8 cellular contexts compared by ENCODE assay signal in genomic region chr12:46473634-46474201, GRCh38.
DNase-seq lines count a peak whose midpoint lies in the region; ATAC-seq, FAIRE-seq and TF ChIP-seq lines count a peak whose summit lies in the region.

No MANE protein-coding gene starts in this region.

- 0% methylated on average over 3 of the region's 8 CpGs for WGBS in mesenchymal stem cell
- WGBS in aorta, 2 donors = 1% methylated on average over 8 of the region's 8 CpGs

- H3K9me3 ChIP-seq in Caco-2 (no peaks in the 10 kb centered on the region), mesenchymal stem cell (ENCODE audit: control insufficient read depth, low read length) (no peaks in the 10 kb centered on the region), aorta (ENCODE audit: control insufficient read depth, low read length) (no peaks in the 10 kb centered on the region)

- no peak overlapping the region for H2BK12ac ChIP-seq in mesenchymal stem cell (ENCODE audit: low read length in 2 of 2)

- no peaks in the 10 kb centered on the region for H3K36me3 Mint-ChIP-seq in Caco-2 (ENCODE audit: insufficient read depth, unreplicated experiment)
- H3K36me3 Mint-ChIP-seq in dendritic cell treated with granulocyte-macrophage colony-stimulating factor and Interleukin-4, amounts not matched to agents 40 ng/mL and 50 ng/mL, for 4 days (ENCODE audit: low read depth) = no peaks in the 10 kb centered on the region

- no peak overlapping the region for H4K8ac ChIP-seq in mesenchymal stem cell (ENCODE audit: low read length)

- no peak overlapping the region for H2AFZ ChIP-seq in mesenchymal stem cell (ENCODE audit: low read depth, low read length)

- H3K4me2 ChIP-seq in mesenchymal stem cell (ENCODE audit: low read length, poor library complexity, severe bottlenecking) = peak overlapping the region; percentile 2

- peak overlapping the region; percentile 46 for H2BK5ac ChIP-seq in mesenchymal stem cell (ENCODE audit: low read depth, low read length, poor library complexity, severe bottlenecking)

- peaks cover 26% of the 10 kb centered on the region for H3K4me1 Mint-ChIP-seq in Caco-2 (ENCODE audit: low read depth, unreplicated experiment)
- H3K4me1 Mint-ChIP-seq in dendritic cell treated with granulocyte-macrophage colony-stimulating factor and Interleukin-4, amounts not matched to agents 40 ng/mL and 50 ng/mL, for 4 days (ENCODE audit: low read depth) = peaks cover 34% of the 10 kb centered on the region

- peak overlapping the region; percentile 84 for H3K27ac Mint-ChIP-seq in Caco-2 (ENCODE audit: unreplicated experiment)
- H3K27ac Mint-ChIP-seq in dendritic cell treated with granulocyte-macrophage colony-stimulating factor and Interleukin-4, amounts not matched to agents 40 ng/mL and 50 ng/mL, for 4 days = peak overlapping the region; percentile 86

- no peak overlapping the region for H3K18ac ChIP-seq in mesenchymal stem cell (ENCODE audit: low read depth in 1 of 2, low read length in 2 of 2)

- no peak overlapping the region for H3K14ac ChIP-seq in mesenchymal stem cell (ENCODE audit: low read length in 2 of 2)

- peaks cover 5% of the 10 kb centered on the region for H3K79me1 ChIP-seq in mesenchymal stem cell (replicated peaks; ENCODE audit: low read length, poor library complexity, severe bottlenecking)

- H3K4me3 ChIP-seq in Caco-2 (ENCODE audit: low read depth, low read length) = no peak overlapping the region
- H3K4me3 ChIP-seq in mesenchymal stem cell (ENCODE audit: insufficient read depth in 1 of 2, low read depth in 1 of 2, low read length in 2 of 2) = no peak overlapping the region
- H3K4me3 ChIP-seq in aorta (ENCODE audit: low read length in 2 of 2) = no peak overlapping the region

- H4K91ac ChIP-seq in mesenchymal stem cell (ENCODE audit: low read length) = no peak overlapping the region

- no peaks in the 10 kb centered on the region for H3K9me3 Mint-ChIP-seq in Caco-2 (ENCODE audit: unreplicated experiment)
- H3K9me3 Mint-ChIP-seq in dendritic cell treated with granulocyte-macrophage colony-stimulating factor and Interleukin-4, amounts not matched to agents 40 ng/mL and 50 ng/mL, for 4 days = no peaks in the 10 kb centered on the region

- peak overlapping the region; percentile 72 for H3K9ac ChIP-seq in mesenchymal stem cell (ENCODE audit: low read length)

- peak; percentile 77 to 84 for DNase-seq in Caco-2
- DNase-seq in GM19240 (ENCODE audit: insufficient read length, low spot score) = peak; percentile 2
- DNase-seq in RCC 7860 (ENCODE audit: low spot score) = peak; percentile 82
- DNase-seq in mesenchymal stem cell = peak; percentile 94
- DNase-seq in aorta = peak; percentile 83 to 85
- no peak for DNase-seq in activated CD4-positive, alpha-beta T cell treated with anti-CD3 and anti-CD28 coated beads, Interleukin-2, amount 50 U/mL, for 4 hours

- no peak for TF ChIP-seq CTCF in Caco-2 (IDR thresholded peaks at IDR 0.05; ENCODE audit: insufficient read depth in 1 of 2, low read depth in 1 of 2, low read length in 1 of 2, severe bottlenecking in 1 of 2, unreplicated experiment in 1 of 2)

- peak overlapping the region; percentile 62 for H3K4me3 Mint-ChIP-seq in Caco-2 (ENCODE audit: unreplicated experiment)
- peak overlapping the region; percentile 32 for H3K4me3 Mint-ChIP-seq in dendritic cell treated with granulocyte-macrophage colony-stimulating factor and Interleukin-4, amounts not matched to agents 40 ng/mL and 50 ng/mL, for 4 days

- BruUV-seq in Caco-2 (replicated peaks; lab: Mats Ljungman, UMichigan) = TSS peak; percentile 83

- H2BK120ac ChIP-seq in mesenchymal stem cell (ENCODE audit: low read depth, low read length) = no peak overlapping the region

- FAIRE-seq in RCC 7860 (lab: Jason Lieb, UNC) = peak; percentile 93

- POLR2A ChIA-PET in Caco-2 (lab: Charles Lee) = interaction anchor here (0.9 kb wide), 1 partner anchor 18 kb away, joined by 5 read pairs; no protein-coding TSS in a partner anchor

- CTCF ChIA-PET in Caco-2 (lab: Charles Lee) = interaction anchor here (1.0 kb wide), 1 partner anchor 188 kb away, joined by 3 read pairs; no protein-coding TSS in a partner anchor

- no peak overlapping the region for H2BK15ac ChIP-seq in mesenchymal stem cell (ENCODE audit: low read depth, poor library complexity, severe bottlenecking)

- H3K27me3 ChIP-seq in Caco-2 (replicated peaks; ENCODE audit: control insufficient read depth, insufficient read depth, low read length) (no peaks in the 10 kb centered on the region), mesenchymal stem cell (ENCODE audit: control insufficient read depth in 1 of 2, insufficient read depth in 1 of 2, low read length in 2 of 2) (no peaks in the 10 kb centered on the region), aorta (ENCODE audit: control insufficient read depth in 1 of 2, insufficient read depth in 2 of 2, low read length in 1 of 2) (no peaks in the 10 kb centered on the region)

- H3K4me1 ChIP-seq in Caco-2 (peaks cover 48% of the 10 kb centered on the region), mesenchymal stem cell (ENCODE audit: control insufficient read depth, insufficient read depth, low read depth, low read length) (peaks cover 4% of the 10 kb centered on the region), aorta (ENCODE audit: control insufficient read depth in 1 of 2, insufficient read depth in 2 of 2, low read length in 2 of 2) (peaks cover 0 to 3% of the 10 kb centered on the region in 2 donors)

- peak; percentile 86 for ATAC-seq in HG03432 (IDR thresholded peaks at IDR 0.05; ENCODE audit: unreplicated experiment)
- ATAC-seq in aorta (ENCODE audit: low FRiP score) = peak; percentile 88

- H3K27ac ChIP-seq in mesenchymal stem cell (ENCODE audit: low read length, poor library complexity, severe bottlenecking) (peak overlapping the region; percentile 98), aorta (ENCODE audit: low read depth in 1 of 2, low read length in 2 of 2) (peak overlapping the region in 1 of 2 donors; percentile 95)

- intact Hi-C loops in Caco-2 (cut with micrococcal nuclease; ENCODE audit: unreplicated experiment) = loop anchor here (1.0 kb wide), 2 partner anchors 18 to 19 kb away; no protein-coding TSS in a partner anchor
- intact Hi-C loops in dendritic cell treated with granulocyte-macrophage colony-stimulating factor and Interleukin-4, amounts not matched to agents 40 ng/mL and 50 ng/mL, for 4 days (cut with micrococcal nuclease) = loop anchor here (2.0 to 5.0 kb wide), 2 partner anchors 13 to 86 kb away; no protein-coding TSS in a partner anchor
- intact Hi-C loops in aorta (cut with DNase I) = loop anchor here in 1 of 2 donors (5.0 kb wide), 3 partner anchors 91 to 189 kb away; no protein-coding TSS in a partner anchor

- no peak overlapping the region for H3K4ac ChIP-seq in mesenchymal stem cell (ENCODE audit: low read depth in 1 of 2, low read length in 2 of 2)

- H3K36me3 ChIP-seq in Caco-2 (ENCODE audit: control insufficient read depth, insufficient read depth, low read length) (no peaks in the 10 kb centered on the region), mesenchymal stem cell (ENCODE audit: control insufficient read depth in 1 of 2, insufficient read depth in 2 of 2, low read depth in 1 of 2, low read length in 2 of 2) (no peaks in the 10 kb centered on the region), aorta (ENCODE audit: control insufficient read depth in 1 of 2, insufficient read depth in 2 of 2, low read length in 1 of 2) (no peaks in the 10 kb centered on the region)

- no peaks in the 10 kb centered on the region for H3K27me3 Mint-ChIP-seq in Caco-2 (ENCODE audit: insufficient read depth, unreplicated experiment)
- H3K27me3 Mint-ChIP-seq in dendritic cell treated with granulocyte-macrophage colony-stimulating factor and Interleukin-4, amounts not matched to agents 40 ng/mL and 50 ng/mL, for 4 days = no peaks in the 10 kb centered on the region

- H3K23ac ChIP-seq in mesenchymal stem cell (ENCODE audit: low read length in 2 of 2) = no peak overlapping the region

- no peak overlapping the region for H2AK5ac ChIP-seq in mesenchymal stem cell (ENCODE audit: low read length, severe bottlenecking)

Comparison
In these comparisons a context has a peak if more than half of its experiments do, and no peak if none do; other contexts are left out.
1. DNase-seq: peak in Caco-2 (2 of 2), GM19240 (single experiment), RCC 7860 (single experiment), mesenchymal stem cell (single experiment) and aorta (2 of 2); none in activated CD4-positive, alpha-beta T cell treated with anti-CD3 and anti-CD28 coated beads, Interleukin-2, amount 50 U/mL, for 4 hours (0 of 2).